In genomic region chr10:95273393-95274312, GRCh38 we compare ENCODE assay signal across 11 cellular contexts. TPM values are rescaled to one million over a fixed set of nuclear protein-coding genes. Genes with fewer than 3 reads are reported as not detected.
DNase-seq lines count a peak whose midpoint lies in the region; ATAC-seq and TF ChIP-seq lines count a peak whose summit lies in the region.
"Had no signal": no experiment of that assay in that cellular context is flagged by ENCODE, and none has a peak within 500 bp of the region (broad histone marks: within the 10 kb centered on the region; RNA-seq: fewer than 3 reads in every experiment).

No MANE protein-coding gene starts in this region.

- peak overlapping the region in 1 of 2 experiments; percentile 46 for H3K4ac ChIP-seq in mesenchymal stem cell (ENCODE audit: low read depth in 1 of 2, low read length in 2 of 2)

- H2BK15ac ChIP-seq in mesenchymal stem cell (ENCODE audit: low read depth, poor library complexity, severe bottlenecking), result no peak overlapping the region

- H3K9me3 ChIP-seq in duodenal mucosa (ENCODE audit: control insufficient read depth in 1 of 2, low read length in 2 of 2), result no peaks in the 10 kb centered on the region
- H3K9me3 ChIP-seq in mesenchymal stem cell (ENCODE audit: control insufficient read depth, low read length), result no peaks in the 10 kb centered on the region

- peaks cover 51 to 54% of the 10 kb centered on the region in 2 donors for H3K4me1 ChIP-seq in duodenal mucosa (ENCODE audit: control insufficient read depth in 1 of 2, insufficient read depth in 2 of 2, low read length in 2 of 2)
- H3K4me1 ChIP-seq in mesenchymal stem cell (ENCODE audit: control insufficient read depth, insufficient read depth, low read depth, low read length), result peaks cover 13% of the 10 kb centered on the region
- H3K4me1 ChIP-seq in urinary bladder (ENCODE audit: insufficient read depth), result peaks cover 2% of the 10 kb centered on the region

- H4K8ac ChIP-seq in mesenchymal stem cell (ENCODE audit: low read length), result peak overlapping the region; percentile 62

- DNase-seq in LNCaP clone FGC (ENCODE audit: low read depth) (peak; percentile 27), mesenchymal stem cell (peak; percentile 96), NCI-H2107 treated with DMSO at 0.1 percent for 48 hours (lab: John Stamatoyannopoulos, UW; ENCODE audit: unreplicated experiment) (no peak)
- DNase-seq: KBM-7; stimulated activated CD4-positive, alpha-beta T cell treated with anti-CD3 and anti-CD28 coated beads, Interleukin-4, amount 100 ng/mL, for 24 hours; T-helper 9 cell had no signal

- peak overlapping the region; percentile 52 to 67 for H3K18ac ChIP-seq in mesenchymal stem cell (ENCODE audit: low read depth in 1 of 2, low read length in 2 of 2)

- H3K79me1 ChIP-seq in mesenchymal stem cell (replicated peaks; ENCODE audit: low read length, poor library complexity, severe bottlenecking), result peaks cover 19% of the 10 kb centered on the region

- peaks cover 2 to 7% of the 10 kb centered on the region in 2 donors for H3K36me3 ChIP-seq in duodenal mucosa (ENCODE audit: control insufficient read depth in 1 of 2, insufficient read depth in 2 of 2, low read length in 2 of 2)
- H3K36me3 ChIP-seq in mesenchymal stem cell (ENCODE audit: control insufficient read depth in 1 of 2, insufficient read depth in 2 of 2, low read depth in 1 of 2, low read length in 2 of 2), result peaks cover 0 to 6% of the 10 kb centered on the region in 2 experiments
- H3K36me3 ChIP-seq in urinary bladder (ENCODE audit: insufficient read depth), result no peaks in the 10 kb centered on the region

- WGBS in mesenchymal stem cell, result 19% methylated on average over 13 of the region's 13 CpGs
- WGBS in urinary bladder, result 29% methylated on average over 13 of the region's 13 CpGs

- H2BK12ac ChIP-seq in mesenchymal stem cell (ENCODE audit: low read length in 2 of 2), result no peak overlapping the region

- H2BK5ac ChIP-seq in mesenchymal stem cell (ENCODE audit: low read depth, low read length, poor library complexity, severe bottlenecking), result no peak overlapping the region

- no peak overlapping the region for H3K14ac ChIP-seq in mesenchymal stem cell (ENCODE audit: low read length in 2 of 2)

- no peak for TF ChIP-seq CTCF in LNCaP clone FGC (IDR thresholded peaks at IDR 0.05; ENCODE audit: control insufficient read depth, extremely low read depth, insufficient read depth)

- H3K27me3 ChIP-seq in duodenal mucosa (ENCODE audit: control insufficient read depth in 1 of 2, insufficient read depth in 2 of 2, low read length in 2 of 2) (no peaks in the 10 kb centered on the region), mesenchymal stem cell (ENCODE audit: control insufficient read depth in 1 of 2, insufficient read depth in 1 of 2, low read length in 2 of 2) (no peaks in the 10 kb centered on the region)

- H2AK5ac ChIP-seq in mesenchymal stem cell (ENCODE audit: low read length, severe bottlenecking), result peak overlapping the region; percentile 3

- H2AFZ ChIP-seq in mesenchymal stem cell (ENCODE audit: low read depth, low read length), result no peak overlapping the region

- ATAC-seq in GM19395 (IDR thresholded peaks at IDR 0.05; ENCODE audit: unreplicated experiment) (no peak), GM21423 (IDR thresholded peaks at IDR 0.05; ENCODE audit: unreplicated experiment) (no peak), HG03097 (IDR thresholded peaks at IDR 0.05; ENCODE audit: low FRiP score, unreplicated experiment) (no peak)

- H3K27ac ChIP-seq in duodenal mucosa (ENCODE audit: low read depth, low read length) (peak overlapping the region; percentile 72), mesenchymal stem cell (ENCODE audit: low read length, poor library complexity, severe bottlenecking) (peak overlapping the region; percentile 50), urinary bladder (ENCODE audit: low read depth) (peak overlapping the region; percentile 95)

- H3K4me3 ChIP-seq in LNCaP clone FGC (ENCODE audit: low read depth, low read length) (no peak overlapping the region), duodenal mucosa (ENCODE audit: low read depth in 1 of 2, low read length in 2 of 2) (peak overlapping the region in 1 of 2 donors; percentile 29), mesenchymal stem cell (ENCODE audit: insufficient read depth in 1 of 2, low read depth in 1 of 2, low read length in 2 of 2) (peak overlapping the region in 1 of 2 experiments; percentile 29), urinary bladder (ENCODE audit: low read depth, low read length) (no peak overlapping the region)

- peak overlapping the region; percentile 71 for H4K91ac ChIP-seq in mesenchymal stem cell (ENCODE audit: low read length)

- H3K9ac ChIP-seq in duodenal mucosa (ENCODE audit: low read depth in 1 of 2, low read length in 2 of 2) (peak overlapping the region; percentile 18 to 27), mesenchymal stem cell (ENCODE audit: low read length) (peak overlapping the region; percentile 73)

- H3K23ac ChIP-seq in mesenchymal stem cell (ENCODE audit: low read length in 2 of 2), result no peak overlapping the region

- H3K4me2 ChIP-seq in mesenchymal stem cell (ENCODE audit: low read length, poor library complexity, severe bottlenecking), result peak overlapping the region; percentile 20

- no peak overlapping the region for H2BK120ac ChIP-seq in mesenchymal stem cell (ENCODE audit: low read depth, low read length)

RNA-seq across cellular contexts. Expression of gene PDLIM1, which starts 17.1 kb away (rescaled TPM):
- polyA plus RNA-seq in mesenchymal stem cell (2013, experiment 1 of 2), result 537 TPM
- polyA plus RNA-seq in mesenchymal stem cell (2013, experiment 2 of 2), result 536 TPM
- total RNA-seq in urinary bladder, result 24.4 TPM
- 217 TPM for polyA plus RNA-seq in urinary bladder
